12 cellular contexts compared by ENCODE assay signal in genomic region chr12:27785882-27786570, GRCh38. TPM values are rescaled to one million over a fixed set of nuclear protein-coding genes. Genes with fewer than 3 reads are reported as not detected.
DNase-seq lines count a peak whose midpoint lies in the region; ATAC-seq and TF ChIP-seq lines count a peak whose summit lies in the region.
"Had no signal": no experiment of that assay in that cellular context is flagged by ENCODE, and none has a peak within 500 bp of the region (broad histone marks: within the 10 kb centered on the region; RNA-seq: fewer than 3 reads in every experiment).

No MANE protein-coding gene starts in this region.

- TF ChIP-seq CTCF in DND-41 (IDR thresholded peaks at IDR 0.05; ENCODE audit: borderline replicate concordance, extremely low read depth, low read length, poor library complexity, severe bottlenecking) (no peak), fibroblast of the aortic adventitia (IDR thresholded peaks at IDR 0.05; ENCODE audit: insufficient read depth, low read length) (no peak), ascending aorta (IDR thresholded peaks at IDR 0.05) (no peak)

- DNase-seq in DND-41 (no peak), LHCN-M2 (ENCODE audit: low read depth) (peak; percentile 15), SKM-1 treated with dmso at 0.1 percent for 144 hours (lab: John Stamatoyannopoulos, UW; ENCODE audit: unreplicated experiment) (peak; percentile 31), fibroblast of the aortic adventitia (ENCODE audit: low read depth) (peak; percentile 40), NCI-H2171 treated with DMSO at 0.1 percent for 48 hours (lab: John Stamatoyannopoulos, UW) (no peak), ascending aorta (ENCODE audit: low spot score in 2 of 2) (no peak)
- DNase-seq: body of pancreas, DMS79, naive B cell, NCI-H1694 had no signal

- H3K36me3 ChIP-seq in DND-41 (ENCODE audit: insufficient read depth, low read length): peaks cover 67% of the 10 kb centered on the region
- H3K36me3 ChIP-seq in ascending aorta: no peaks in the 10 kb centered on the region

- peak overlapping the region; percentile 48; the same call in 1 of the 2 replicates for H3K4me2 ChIP-seq in DND-41 (ENCODE audit: insufficient read depth, low read length)

- no peak overlapping the region for H2AFZ ChIP-seq in DND-41 (ENCODE audit: low read depth, low read length)

- intact Hi-C loops in ascending aorta (cut with DNase I): no loop called here

- H3K4me3 ChIP-seq in DND-41 (ENCODE audit: low read depth in 1 of 2, low read length in 2 of 2) (no peak overlapping the region), fibroblast of the aortic adventitia (ENCODE audit: low read depth, low read length) (no peak overlapping the region), ascending aorta (peak overlapping the region in 1 of 2 donors; percentile 11)
- H3K4me3 ChIP-seq: body of pancreas had no signal

- H4K20me1 ChIP-seq in DND-41 (ENCODE audit: insufficient read depth, low read length): peaks cover 27% of the 10 kb centered on the region; the same call in 1 of the 2 replicates

- peaks cover 91% of the 10 kb centered on the region for H3K79me2 ChIP-seq in DND-41 (ENCODE audit: insufficient read depth, low read length)

- H3K4me1 ChIP-seq in DND-41 (ENCODE audit: insufficient read depth, low read length) (peaks cover 50% of the 10 kb centered on the region), ascending aorta (peaks cover 5 to 11% of the 10 kb centered on the region in 2 donors)

- H3K9me3 ChIP-seq in DND-41 (ENCODE audit: insufficient read depth, low read length, severe bottlenecking) (no peaks in the 10 kb centered on the region), ascending aorta (no peaks in the 10 kb centered on the region)
- H3K9me3 ChIP-seq: body of pancreas had no signal

- H3K27me3 ChIP-seq in DND-41 (ENCODE audit: insufficient read depth, low read length, poor library complexity) (no peaks in the 10 kb centered on the region), ascending aorta (no peaks in the 10 kb centered on the region)
- H3K27me3 ChIP-seq: body of pancreas had no signal

- ATAC-seq in DND-41 (ENCODE audit: insufficient read depth, low read depth) (peak; percentile 29; the same call in 1 of the 3 replicates), HG03159 (IDR thresholded peaks at IDR 0.05; ENCODE audit: unreplicated experiment) (no peak), HG02571 (IDR thresholded peaks at IDR 0.05; ENCODE audit: unreplicated experiment) (no peak)
- ATAC-seq: body of pancreas had no signal

- no peak overlapping the region for H3K27ac ChIP-seq in DND-41 (ENCODE audit: low read length)
- no peak overlapping the region for H3K27ac ChIP-seq in ascending aorta
- H3K27ac ChIP-seq: body of pancreas had no signal

- H3K9ac ChIP-seq in DND-41 (ENCODE audit: low read depth, low read length): no peak overlapping the region

RNA-seq across cellular contexts. Expression of gene MANSC4, which starts 6.0 kb away (rescaled TPM):
- not detected in 2 replicates for total RNA-seq in LHCN-M2 (2014; rRNA removed)
- polyA plus RNA-seq in LHCN-M2 (2012): not detected
- not detected in 2 replicates for total RNA-seq in fibroblast of the aortic adventitia (ENCODE audit: low replicate concordance)
- not detected for total RNA-seq in ascending aorta
- total RNA-seq: body of pancreas had no signal

RNA-seq across cellular contexts. Expression of gene KLHL42, which starts 6.0 kb away (rescaled TPM):
- total RNA-seq in LHCN-M2 (2014; rRNA removed) (19.8 and 21.5 TPM in 2 replicates), fibroblast of the aortic adventitia (ENCODE audit: low replicate concordance) (13.6 and 32.5 TPM in 2 replicates), ascending aorta (36.7 TPM)
- 5.8 TPM for polyA plus RNA-seq in LHCN-M2 (2012)

Comparison
In these comparisons a context has a peak if more than half of its experiments do, and no peak if none do; other contexts are left out.
1. DNase-seq: peak in LHCN-M2 (single experiment), SKM-1 treated with dmso at 0.1 percent for 144 hours (single experiment) and fibroblast of the aortic adventitia (single experiment); none in DND-41 (single experiment), NCI-H2171 treated with DMSO at 0.1 percent for 48 hours (single experiment) and ascending aorta (0 of 2).